In the genomic region with DNA sequence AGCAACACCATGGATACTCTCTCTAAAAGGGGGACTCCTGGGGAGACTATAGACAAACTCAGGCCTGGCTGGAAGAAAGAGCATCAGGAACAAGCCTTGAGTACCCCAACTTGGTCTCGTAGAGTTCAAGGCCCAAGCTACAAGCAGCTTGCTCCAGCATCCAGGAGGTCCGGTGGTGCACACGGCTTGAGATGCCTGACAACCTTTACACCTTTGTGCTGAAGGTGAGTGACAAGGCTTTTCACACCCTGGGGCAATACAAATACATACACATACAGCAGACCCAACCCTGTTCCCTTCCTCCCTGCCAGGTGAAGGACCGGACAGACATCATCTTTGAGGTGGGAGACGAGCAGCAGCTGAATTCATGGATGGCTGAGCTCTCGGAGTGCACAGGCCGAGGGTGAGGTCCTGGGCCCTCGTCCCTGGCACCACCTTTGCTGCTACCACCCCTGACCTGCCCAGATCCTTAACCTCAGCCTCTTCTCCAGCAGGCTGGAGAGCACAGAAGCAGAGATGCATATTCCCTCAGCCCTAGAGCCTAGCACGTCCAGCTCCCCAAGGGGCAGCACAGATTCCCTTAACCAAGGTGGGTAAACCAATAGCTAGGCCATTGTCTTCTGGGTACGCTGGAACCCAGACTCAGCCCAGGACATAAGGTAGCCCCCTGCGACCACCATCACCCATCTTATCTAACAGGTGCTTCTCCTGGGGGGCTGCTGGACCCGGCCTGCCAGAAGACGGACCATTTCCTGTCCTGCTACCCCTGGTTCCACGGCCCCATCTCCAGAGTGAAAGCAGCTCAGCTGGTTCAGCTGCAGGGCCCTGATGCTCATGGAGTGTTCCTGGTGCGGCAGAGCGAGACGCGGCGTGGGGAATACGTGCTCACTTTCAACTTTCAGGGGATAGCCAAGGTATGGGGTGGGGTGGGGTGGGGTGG, we compare ENCODE assay signal across 10 cellular contexts. TPM values are rescaled to one million over a fixed set of nuclear protein-coding genes. Genes with fewer than 3 reads are reported as not detected.
DNase-seq lines count a peak whose midpoint lies in the region; ATAC-seq and TF ChIP-seq lines count a peak whose summit lies in the region.
"Had no signal": no experiment of that assay in that cellular context is flagged by ENCODE, and none has a peak within 500 bp of the region (broad histone marks: within the 10 kb centered on the region; RNA-seq: fewer than 3 reads in every experiment).

No MANE protein-coding gene starts in this region.

- 83 to 84% methylated on average over 20 of the region's 20 CpGs for WGBS in heart right ventricle, 2 donors
- 81 to 89% methylated on average over 20 of the region's 20 CpGs for WGBS in sigmoid colon, 2 donors

- H3K27me3 Mint-ChIP-seq in GM23338 (ENCODE audit: insufficient read depth, low read depth, poor library complexity), result peaks cover 29% of the 10 kb centered on the region

- peaks cover 41% of the 10 kb centered on the region for H3F3A ChIP-seq in GM23338 (replicated peaks; ENCODE audit: low read depth)

- H3K27me3 ChIP-seq in GM23338 (ENCODE audit: insufficient read depth) (no peaks in the 10 kb centered on the region), heart right ventricle (no peaks in the 10 kb centered on the region), sigmoid colon (no peaks in the 10 kb centered on the region)
- H3K27me3 ChIP-seq: foreskin keratinocyte had no signal

- peaks cover 15% of the 10 kb centered on the region for H3K79me2 ChIP-seq in GM23338 (replicated peaks; ENCODE audit: insufficient read depth)

- H3K36me3 ChIP-seq in GM23338 (ENCODE audit: insufficient read depth) (peaks cover 23% of the 10 kb centered on the region), heart right ventricle (peaks cover 0 to 83% (median 15%) of the 10 kb centered on the region in 9 donors), sigmoid colon (peaks cover 6 to 75% (median 39%) of the 10 kb centered on the region in 4 donors)

- intact Hi-C loops in heart right ventricle (cut with DNase I) (loop anchor here in 1 of 10 donors (5.0 kb wide), 1 partner anchor 40 kb away; the partner anchor contains the start of gene SH2B3), sigmoid colon (cut with DNase I) (no loop called here)

- H3K9me3 ChIP-seq in heart right ventricle (no peaks in the 10 kb centered on the region), sigmoid colon (no peaks in the 10 kb centered on the region)

- ATAC-seq in GM23338 (no peak), heart right ventricle (no peak)
- ATAC-seq: foreskin keratinocyte had no signal

- peaks cover 28% of the 10 kb centered on the region for H3K4me1 Mint-ChIP-seq in GM23338

- TF ChIP-seq EP300 in sigmoid colon (IDR thresholded peaks at IDR 0.05), result no peak

- peaks cover 7% of the 10 kb centered on the region for H3K4me1 ChIP-seq in GM23338 (ENCODE audit: insufficient read depth)
- H3K4me1 ChIP-seq in heart right ventricle, result peaks cover 32 to 100% (median 99%) of the 10 kb centered on the region in 9 donors
- H3K4me1 ChIP-seq in sigmoid colon, result peaks cover 0 to 40% (median 33%) of the 10 kb centered on the region in 4 donors
- H3K4me1 ChIP-seq: foreskin keratinocyte had no signal

- no peak for TF ChIP-seq CTCF in GM23338 (conservative IDR thresholded peaks at IDR 0.05; ENCODE audit: low read depth in 2 of 2)
- no peak for TF ChIP-seq CTCF in VCaP (conservative IDR thresholded peaks at IDR 0.05)
- no peak for TF ChIP-seq CTCF in heart right ventricle (IDR thresholded peaks at IDR 0.05)
- no peak for TF ChIP-seq CTCF in sigmoid colon (IDR thresholded peaks at IDR 0.05)

- no peaks in the 10 kb centered on the region for H3K9me2 ChIP-seq in GM23338 (ENCODE audit: insufficient read depth)

- no peak overlapping the region for H3K4me3 ChIP-seq in GM23338
- H3K4me3 ChIP-seq in heart right ventricle, result no peak overlapping the region
- H3K4me3 ChIP-seq in sigmoid colon, result no peak overlapping the region

- H4K20me1 ChIP-seq in GM23338 (replicated peaks; ENCODE audit: insufficient read depth), result peaks cover 21% of the 10 kb centered on the region

- peaks cover 59% of the 10 kb centered on the region for H3K36me3 Mint-ChIP-seq in GM23338 (ENCODE audit: low read depth)

- H3K4me2 ChIP-seq in GM23338, result no peak overlapping the region

- no peak for TF ChIP-seq POLR2A in sigmoid colon (IDR thresholded peaks at IDR 0.05)

- 0 out of 2 replicates have a peak overlapping the region, but pooled peaks have one; percentile 79 for H3K27ac ChIP-seq in GM23338 (ENCODE audit: low read depth)
- peak overlapping the region; percentile 85 for H3K27ac ChIP-seq in VCaP
- peak overlapping the region in 9 of 10 donors; percentile 73 to 93 (median 79) for H3K27ac ChIP-seq in heart right ventricle
- peak overlapping the region; percentile 60 to 78 (median 72) for H3K27ac ChIP-seq in sigmoid colon
- H3K27ac ChIP-seq: foreskin keratinocyte had no signal

- no peak overlapping the region for H2AFZ ChIP-seq in GM23338

- H3K27ac Mint-ChIP-seq in GM23338, result peak overlapping the region; percentile 90

- H3K9me3 Mint-ChIP-seq in GM23338, result no peaks in the 10 kb centered on the region; the same call in 2 of the 3 replicates

- H3K4me3 Mint-ChIP-seq in GM23338, result no peak overlapping the region; the same call in 2 of the 3 replicates

- DNase-seq in GM23338 (ENCODE audit: low spot score) (no peak), heart right ventricle (no peak), sigmoid colon (peak; percentile 64), DMS79 treated with DMSO at 0.1 percent for 48 hours (lab: John Stamatoyannopoulos, UW) (no peak), NCI-H2107 treated with DMSO at 0.1 percent for 48 hours (lab: John Stamatoyannopoulos, UW; ENCODE audit: unreplicated experiment) (no peak), DMS153 treated with DMSO at 0.1 percent for 48 hours (lab: John Stamatoyannopoulos, UW; ENCODE audit: unreplicated experiment) (no peak), NCI-H82 (lab: John Stamatoyannopoulos, UW) (no peak)
- DNase-seq: T-helper 9 cell had no signal

TF ChIP-seq in GM23338, 12 proteins besides CTCF, POLR2A, EP300 and RAD21 (continues in another document):
- TF ChIP-seq NANOG (IDR thresholded peaks at IDR 0.05; ENCODE audit: borderline replicate concordance), result no peak
- TF ChIP-seq ZNF114 (CRISPR knock-in tag; IDR thresholded peaks at IDR 0.05), result no peak
- no peak for TF ChIP-seq POLR2AphosphoS5 (IDR thresholded peaks at IDR 0.05; ENCODE audit: low read depth)

RNA-seq across cellular contexts. Expression of gene SH2B3, which starts 41.2 kb away (rescaled TPM):
- total RNA-seq in GM23338 (2014; rRNA removed; shearing (Covaris generic)), result 59.0 and 59.3 TPM in 2 replicates
- polyA plus RNA-seq in GM23338 (2016; fragmentation: Nextera tagmentation; extraction: Ambion mirVana), result 7.6 and 8.1 TPM in 2 replicates
- 10 to 100 TPM; 29.8 to 61.4 (median 39.0) TPM for total RNA-seq in heart right ventricle
- polyA plus RNA-seq in heart right ventricle, result 10 to 100 TPM in 1 of 2 donors, 1 to 10 TPM in 1; 9.9 to 11.5 TPM
- total RNA-seq in sigmoid colon, result 10 to 100 TPM; 13.2 to 32.5 (median 14.9) TPM
- 10 to 100 TPM; 10.4 to 14.1 (median 12.0) TPM for polyA plus RNA-seq in sigmoid colon
